Comparison of ENCODE assay signal across 25 cellular contexts in the genomic region with DNA sequence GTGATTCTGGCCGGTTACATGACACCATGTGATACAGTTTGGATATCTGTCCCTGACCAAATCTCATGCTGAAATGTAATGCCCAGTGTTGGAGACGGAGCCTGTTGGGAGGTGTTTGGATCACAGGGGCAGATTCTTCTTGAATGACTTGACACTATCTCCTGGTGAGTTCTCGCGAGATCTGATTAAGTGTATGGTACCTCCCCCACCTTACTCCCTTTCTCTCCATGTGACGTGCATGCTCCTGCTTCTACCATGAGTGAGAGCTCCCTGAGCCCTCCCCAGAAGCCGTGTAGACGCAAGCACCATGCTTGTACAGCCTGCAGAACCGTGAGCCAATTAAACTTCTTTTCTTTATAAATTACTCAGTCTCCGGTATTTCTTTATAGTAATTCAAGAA. TPM values are rescaled to one million over a fixed set of nuclear protein-coding genes. Genes with fewer than 3 reads are reported as not detected.
"Had no signal": no experiment of that assay in that cellular context is flagged by ENCODE, and none has a peak within 500 bp of the region (broad histone marks: within the 10 kb centered on the region; RNA-seq: fewer than 3 reads in every experiment).

No MANE protein-coding gene starts in this region.

- H3K4me3 ChIP-seq: breast epithelium, coronary artery had no signal

- H3K9me3 Mint-ChIP-seq: activated CD4-positive, alpha-beta memory T cell treated with anti-CD3 and anti-CD28 coated beads for 36 hours; activated CD4-positive, alpha-beta T cell treated with anti-CD3 and anti-CD28 coated beads, Interleukin-2, amount 10 ng/mL, durations not matched to agents 7 days and 5 days; activated naive CD4-positive, alpha-beta T cell treated with anti-CD3 and anti-CD28 coated beads, Interleukin-2, amount 10 ng/mL, durations not matched to agents 7 days and 5 days; activated naive CD8-positive, alpha-beta T cell treated with anti-CD3 and anti-CD28 coated beads for 36 hours; activated T-cell treated with anti-CD3 and anti-CD28 coated beads, Interleukin-2, amount 50 U/mL, for 4 hours; activated T-helper 17 cell treated with anti-CD3 and anti-CD28 coated beads, Interleukin-2, amount 50 U/mL, for 72 hours had no signal

- H3K36me3 Mint-ChIP-seq: activated CD4-positive, alpha-beta memory T cell treated with anti-CD3 and anti-CD28 coated beads for 36 hours; activated naive CD4-positive, alpha-beta T cell treated with anti-CD3 and anti-CD28 coated beads, Interleukin-2, amount 10 ng/mL, durations not matched to agents 7 days and 5 days; activated naive CD8-positive, alpha-beta T cell treated with anti-CD3 and anti-CD28 coated beads for 36 hours had no signal

- H3K27ac ChIP-seq: breast epithelium, coronary artery had no signal

- H3K36me3 ChIP-seq: breast epithelium had no signal

- H3K27me3 ChIP-seq: breast epithelium had no signal

- ATAC-seq: activated T-cell treated with anti-CD3 and anti-CD28 coated beads, Interleukin-2, amount 50 U/mL, for 4 hours; activated T-helper 17 cell treated with anti-CD3 and anti-CD28 coated beads, Interleukin-2, amount 50 U/mL, for 72 hours; PC-3; T-helper 17 cell had no signal

- H3K9me3 ChIP-seq: breast epithelium had no signal

- DNase-seq: activated CD4-positive, alpha-beta memory T cell treated with anti-CD3 and anti-CD28 coated beads for 36 hours; activated CD4-positive, alpha-beta T cell treated with anti-CD3 and anti-CD28 coated beads, Interleukin-2, amount 10 ng/mL, durations not matched to agents 7 days and 5 days; activated CD4-positive, CD25-positive, alpha-beta regulatory T cell; activated CD8-positive, alpha-beta memory T cell treated with anti-CD3 and anti-CD28 coated beads for 24 hours; activated gamma-delta T cell; activated naive CD4-positive, alpha-beta T cell treated with anti-CD3 and anti-CD28 coated beads, Interleukin-2, amount 10 ng/mL, durations not matched to agents 7 days and 5 days; activated naive CD8-positive, alpha-beta T cell treated with anti-CD3 and anti-CD28 coated beads for 36 hours; activated T-cell treated with anti-CD3 and anti-CD28 coated beads, Interleukin-2, amount 50 U/mL, for 4 hours; anterior cingulate cortex; caudate nucleus; Kasumi-1; NCI-H1105 treated with DMSO at 0.1 percent for 48 hours; NCI-H1930; NCI-H2171; NCI-H2227 treated with DMSO at 0.1 percent for 48 hours; NCI-H510A; NCI-H526 treated with DMSO at 0.1 percent for 48 hours; NK-92 treated with Interleukin-12 subunit alpha and Interleukin-12 subunit beta, amount 100 ng/mL, for 24 hours; PC-3; SHP77 treated with DMSO at 0.1 percent for 48 hours; T-helper 17 cell; T-helper 9 cell had no signal

- H3K4me1 Mint-ChIP-seq: activated CD4-positive, alpha-beta T cell treated with anti-CD3 and anti-CD28 coated beads, Interleukin-2, amount 10 ng/mL, durations not matched to agents 7 days and 5 days; activated naive CD4-positive, alpha-beta T cell treated with anti-CD3 and anti-CD28 coated beads, Interleukin-2, amount 10 ng/mL, durations not matched to agents 7 days and 5 days; activated naive CD8-positive, alpha-beta T cell treated with anti-CD3 and anti-CD28 coated beads for 36 hours; activated T-helper 17 cell treated with anti-CD3 and anti-CD28 coated beads, Interleukin-2, amount 50 U/mL, for 72 hours; T-helper 17 cell had no signal

- H3K4me1 ChIP-seq: breast epithelium had no signal

- H3K4me3 Mint-ChIP-seq: activated CD4-positive, alpha-beta memory T cell treated with anti-CD3 and anti-CD28 coated beads for 36 hours; activated CD4-positive, alpha-beta T cell treated with anti-CD3 and anti-CD28 coated beads, Interleukin-2, amount 10 ng/mL, durations not matched to agents 7 days and 5 days; activated naive CD4-positive, alpha-beta T cell treated with anti-CD3 and anti-CD28 coated beads, Interleukin-2, amount 10 ng/mL, durations not matched to agents 7 days and 5 days; activated naive CD8-positive, alpha-beta T cell treated with anti-CD3 and anti-CD28 coated beads for 36 hours; activated T-cell treated with anti-CD3 and anti-CD28 coated beads, Interleukin-2, amount 50 U/mL, for 4 hours; activated T-helper 17 cell treated with anti-CD3 and anti-CD28 coated beads, Interleukin-2, amount 50 U/mL, for 72 hours; T-helper 17 cell had no signal

- H3K27ac Mint-ChIP-seq: activated CD4-positive, alpha-beta memory T cell treated with anti-CD3 and anti-CD28 coated beads for 36 hours; activated CD4-positive, alpha-beta T cell treated with anti-CD3 and anti-CD28 coated beads, Interleukin-2, amount 10 ng/mL, durations not matched to agents 7 days and 5 days; activated naive CD4-positive, alpha-beta T cell treated with anti-CD3 and anti-CD28 coated beads, Interleukin-2, amount 10 ng/mL, durations not matched to agents 7 days and 5 days; activated naive CD8-positive, alpha-beta T cell treated with anti-CD3 and anti-CD28 coated beads for 36 hours; activated T-helper 17 cell treated with anti-CD3 and anti-CD28 coated beads, Interleukin-2, amount 50 U/mL, for 72 hours; T-helper 17 cell had no signal

RNA-seq across cellular contexts. Expression of a gene that starts 23.6 kb away (rescaled TPM):
- total RNA-seq: activated CD4-positive, alpha-beta memory T cell treated with anti-CD3 and anti-CD28 coated beads for 36 hours; activated CD4-positive, alpha-beta T cell treated with anti-CD3 and anti-CD28 coated beads, Interleukin-2, amount 10 ng/mL, durations not matched to agents 7 days and 5 days; activated naive CD8-positive, alpha-beta T cell treated with anti-CD3 and anti-CD28 coated beads for 36 hours; activated T-helper 17 cell treated with anti-CD3 and anti-CD28 coated beads, Interleukin-2, amount 50 U/mL, for 72 hours; T-helper 17 cell had no signal
